ENCODE assay signal across 8 cellular contexts in the genomic region with DNA sequence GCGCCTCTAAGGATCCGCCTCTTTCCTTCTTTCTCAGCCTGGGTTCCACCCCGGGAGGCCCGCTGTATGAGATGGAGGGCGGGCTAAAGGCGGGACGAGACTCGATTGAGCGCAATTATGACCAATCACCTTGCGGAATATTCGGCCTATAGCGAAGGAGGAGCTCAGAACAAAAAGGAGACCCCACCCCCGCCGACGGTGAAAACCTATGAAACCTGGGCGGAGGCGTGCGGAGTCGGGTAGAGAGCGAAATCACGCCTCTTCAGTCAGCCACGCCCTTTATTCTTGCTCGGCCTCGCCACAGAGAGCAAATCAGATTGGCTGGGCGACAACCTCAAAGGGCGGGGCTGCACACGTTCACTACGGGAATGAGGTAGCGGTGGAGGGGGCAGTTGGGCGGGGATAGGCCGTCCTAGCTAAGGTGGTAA. TPM values are rescaled to one million over a fixed set of nuclear protein-coding genes. Genes with fewer than 3 reads are reported as not detected.
DNase-seq lines count a peak whose midpoint lies in the region; ATAC-seq and TF ChIP-seq lines count a peak whose summit lies in the region.

No MANE protein-coding gene starts in this region.

- H3K4me1 ChIP-seq in OCI-LY3 (ENCODE audit: low read length) (peaks cover 19% of the 10 kb centered on the region), mucosa of descending colon (ENCODE audit: low read depth) (peaks cover 4% of the 10 kb centered on the region)

- H3K79me2 ChIP-seq in OCI-LY3 (ENCODE audit: low read length): peaks cover 41% of the 10 kb centered on the region

- intact Hi-C loops in mucosa of descending colon (cut with DNase I, micrococcal nuclease): no loop called here

- H3K4me3 ChIP-seq in OCI-LY3 (ENCODE audit: low read length) (peak overlapping the region; percentile 90), mucosa of descending colon (no peak overlapping the region)

- H3K9ac ChIP-seq in OCI-LY3 (ENCODE audit: low read length): peak overlapping the region; percentile 91

- DNase-seq in D341Med (ENCODE audit: low spot score) (peak; percentile 88), HuH-7 (ENCODE audit: low spot score) (peak; percentile 72), activated T-cell treated with anti-CD3 and anti-CD28 coated beads for 48 hours (ENCODE audit: low read depth) (peak; percentile 89), epithelial cell of prostate (ENCODE audit: low read depth, low spot score) (peak; percentile 88), mucosa of descending colon (peak; percentile 93 to 99 (median 96))
- peak; percentile 85 to 92 for DNase-seq in stimulated activated CD8-positive, alpha-beta memory T cell treated with anti-CD3 and anti-CD28 coated beads, Interleukin-4, amount 100 ng/mL, for 1 hour (ENCODE audit: low read depth in 2 of 2, low spot score in 1 of 2)

- peak overlapping the region; percentile 50 for H3K4me2 ChIP-seq in OCI-LY3 (ENCODE audit: low read length)

- no peak overlapping the region; the same call in 1 of the 2 replicates for H2AFZ ChIP-seq in OCI-LY3 (ENCODE audit: low read depth, low read length)

- H4K20me1 ChIP-seq in OCI-LY3 (ENCODE audit: insufficient read depth, low read length): peaks cover 37% of the 10 kb centered on the region

- peak overlapping the region; percentile 87 for H3K27ac ChIP-seq in OCI-LY3 (ENCODE audit: low read length)
- H3K27ac ChIP-seq in epithelial cell of prostate: peak overlapping the region; percentile 94

- ATAC-seq in GM21526 (IDR thresholded peaks at IDR 0.05; ENCODE audit: low FRiP score, unreplicated experiment) (peak; percentile 87), mucosa of descending colon (peak; percentile 87)

- H3K9me3 ChIP-seq in OCI-LY3 (ENCODE audit: insufficient read depth, low read length): no peaks in the 10 kb centered on the region
- H3K9me3 ChIP-seq in mucosa of descending colon: no peaks in the 10 kb centered on the region

- H3K36me3 ChIP-seq in OCI-LY3 (replicated peaks; ENCODE audit: low read depth, low read length) (peaks cover 16% of the 10 kb centered on the region), mucosa of descending colon (ENCODE audit: low read depth) (no peaks in the 10 kb centered on the region)

- H3K27me3 ChIP-seq in OCI-LY3 (ENCODE audit: low read depth, low read length): no peaks in the 10 kb centered on the region

- no peak for TF ChIP-seq CTCF in OCI-LY3 (IDR thresholded peaks at IDR 0.05; ENCODE audit: low read depth, low read length)
- TF ChIP-seq CTCF in mucosa of descending colon (IDR thresholded peaks at IDR 0.05): no peak

RNA-seq across cellular contexts. Expression of gene CDK16, which starts 0.6 kb away (rescaled TPM):
- 100 to 1,000 TPM in 2 of 3 donors, 10 to 100 TPM in 1; 81.9 to 111 (median 109) TPM for total RNA-seq in mucosa of descending colon

RNA-seq across cellular contexts. Expression of gene USP11, which starts 14.9 kb away (rescaled TPM):
- 10 to 100 TPM; 23.9 to 51.6 (median 27.7) TPM for total RNA-seq in mucosa of descending colon

RNA-seq across cellular contexts. Expression of gene UBA1, which starts 24.2 kb away (rescaled TPM):
- total RNA-seq in mucosa of descending colon: 100 to 1,000 TPM; 160 to 198 (median 172) TPM
